8 cellular contexts compared by ENCODE assay signal in the genomic region with DNA sequence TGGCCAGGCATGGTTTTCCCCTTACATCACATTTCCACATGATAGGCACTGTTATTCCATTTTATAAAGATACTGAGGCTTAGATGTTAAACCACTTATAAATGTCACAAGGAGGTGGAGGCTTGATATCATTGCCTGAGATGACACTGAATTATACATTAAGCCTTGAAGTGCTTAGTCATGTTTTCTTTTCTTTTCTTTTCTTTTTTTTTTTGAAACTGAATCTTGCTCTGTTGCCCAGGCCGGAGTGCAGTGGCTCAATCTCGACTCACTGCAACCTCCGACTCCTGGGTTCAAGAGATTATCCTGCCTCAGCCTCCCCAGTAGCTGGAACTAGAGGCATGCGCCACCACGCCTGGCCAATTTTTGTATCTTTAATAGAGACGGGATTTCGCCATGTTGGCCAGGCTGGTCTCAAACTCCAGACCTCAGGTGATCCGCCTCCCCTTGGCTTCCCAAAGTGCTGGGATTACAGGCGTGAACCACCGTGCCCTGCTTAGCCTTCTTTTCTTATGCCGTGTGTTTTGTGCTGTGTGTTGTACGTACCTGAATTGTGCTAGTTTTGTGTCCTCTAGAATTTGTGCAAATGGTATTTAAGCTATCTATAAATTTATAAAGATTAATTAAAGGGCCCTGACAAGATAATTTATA. TPM values are rescaled to one million over a fixed set of nuclear protein-coding genes. Genes with fewer than 3 reads are reported as not detected.
DNase-seq lines count a peak whose midpoint lies in the region; ATAC-seq and TF ChIP-seq lines count a peak whose summit lies in the region.

No MANE protein-coding gene starts in this region.

- H3K27me3 Mint-ChIP-seq in activated T-cell treated with anti-CD3 and anti-CD28 coated beads, Interleukin-2, amount 50 U/mL, for 72 hours (ENCODE audit: low read depth) = no peaks in the 10 kb centered on the region
- H3K27me3 Mint-ChIP-seq in activated naive CD8-positive, alpha-beta T cell treated with anti-CD3 and anti-CD28 coated beads, Interleukin-2, amount 50 U/mL, for 24 hours = no peaks in the 10 kb centered on the region

- no peaks in the 10 kb centered on the region for H3K36me3 ChIP-seq in kidney epithelial cell (ENCODE audit: control insufficient read depth, insufficient read depth, low read length)
- peaks cover 0 to 4% of the 10 kb centered on the region in 2 donors for H3K36me3 ChIP-seq in thyroid gland

- H3K4me3 ChIP-seq in kidney epithelial cell (ENCODE audit: low read depth, low read length) (peak overlapping the region; percentile 63), thyroid gland (replicated peaks in 1 of 3) (peak overlapping the region in 2 of 3 donors; percentile 84 to 91)

- H3K27ac ChIP-seq in thyroid gland = no peak overlapping the region

- no peaks in the 10 kb centered on the region for H3K27me3 ChIP-seq in kidney epithelial cell (ENCODE audit: control insufficient read depth, insufficient read depth, low read length)
- no peaks in the 10 kb centered on the region for H3K27me3 ChIP-seq in thyroid gland

- peak overlapping the region; percentile 100 for H3K27ac Mint-ChIP-seq in activated T-cell treated with anti-CD3 and anti-CD28 coated beads, Interleukin-2, amount 50 U/mL, for 72 hours
- peak overlapping the region; percentile 100 for H3K27ac Mint-ChIP-seq in activated naive CD8-positive, alpha-beta T cell treated with anti-CD3 and anti-CD28 coated beads, Interleukin-2, amount 50 U/mL, for 24 hours

- no peak for ATAC-seq in activated T-cell treated with anti-CD3 and anti-CD28 coated beads, Interleukin-2, amount 50 U/mL, for 72 hours (replicated peaks in 1 of 2)
- ATAC-seq in activated naive CD8-positive, alpha-beta T cell treated with anti-CD3 and anti-CD28 coated beads, Interleukin-2, amount 50 U/mL, for 24 hours = no peak

- WGBS in thyroid gland, 2 donors = 92 to 93% methylated on average over 12 of the region's 12 CpGs

- TF ChIP-seq POLR2A in thyroid gland (IDR thresholded peaks at IDR 0.05) = no peak

- intact Hi-C loops in thyroid gland (cut with DNase I) = no loop called here

- peaks cover 12 to 17% of the 10 kb centered on the region in 2 donors for H3K4me1 ChIP-seq in thyroid gland

- H3K4me3 Mint-ChIP-seq in activated T-cell treated with anti-CD3 and anti-CD28 coated beads, Interleukin-2, amount 50 U/mL, for 72 hours = peak overlapping the region; percentile 93 to 98
- peak overlapping the region; percentile 96 for H3K4me3 Mint-ChIP-seq in activated naive CD8-positive, alpha-beta T cell treated with anti-CD3 and anti-CD28 coated beads, Interleukin-2, amount 50 U/mL, for 24 hours

- DNase-seq in activated T-cell treated with anti-CD3 and anti-CD28 coated beads, Interleukin-2, amount 50 U/mL, for 72 hours = no peak
- DNase-seq in activated T-cell treated with anti-CD3 and anti-CD28 coated beads for 4 hours = no peak
- no peak for DNase-seq in activated naive CD8-positive, alpha-beta T cell treated with anti-CD3 and anti-CD28 coated beads, Interleukin-2, amount 50 U/mL, for 24 hours
- DNase-seq in kidney epithelial cell (ENCODE audit: low read depth) = no peak
- no peak for DNase-seq in thyroid gland
- no peak for DNase-seq in NCI-H2196 treated with DMSO at 0.1 percent for 48 hours (lab: John Stamatoyannopoulos, UW; ENCODE audit: unreplicated experiment)
- no peak for DNase-seq in iPS-NIHi11 (ENCODE audit: low spot score)
- no peak for DNase-seq in NOMO-1 treated with DMSO at 0.1 percent for 48 hours (lab: John Stamatoyannopoulos, UW; ENCODE audit: unreplicated experiment)

- peaks cover 44% of the 10 kb centered on the region for H3K4me1 Mint-ChIP-seq in activated T-cell treated with anti-CD3 and anti-CD28 coated beads, Interleukin-2, amount 50 U/mL, for 72 hours (ENCODE audit: low read depth)
- H3K4me1 Mint-ChIP-seq in activated naive CD8-positive, alpha-beta T cell treated with anti-CD3 and anti-CD28 coated beads, Interleukin-2, amount 50 U/mL, for 24 hours = peaks cover 39% of the 10 kb centered on the region

- no peaks in the 10 kb centered on the region for H3K9me3 Mint-ChIP-seq in activated T-cell treated with anti-CD3 and anti-CD28 coated beads, Interleukin-2, amount 50 U/mL, for 72 hours
- H3K9me3 Mint-ChIP-seq in activated naive CD8-positive, alpha-beta T cell treated with anti-CD3 and anti-CD28 coated beads, Interleukin-2, amount 50 U/mL, for 24 hours = no peaks in the 10 kb centered on the region

- TF ChIP-seq CTCF in kidney epithelial cell (IDR thresholded peaks at IDR 0.05; ENCODE audit: insufficient read depth, low read length, poor library complexity, severe bottlenecking) (no peak), thyroid gland (IDR thresholded peaks at IDR 0.05) (no peak)

- H3K9me3 ChIP-seq in thyroid gland = no peaks in the 10 kb centered on the region

- peaks cover 13 to 25% of the 10 kb centered on the region in 2 donors for H3K36me3 Mint-ChIP-seq in activated T-cell treated with anti-CD3 and anti-CD28 coated beads, Interleukin-2, amount 50 U/mL, for 72 hours (ENCODE audit: insufficient read depth in 2 of 2)
- peaks cover 34% of the 10 kb centered on the region for H3K36me3 Mint-ChIP-seq in activated naive CD8-positive, alpha-beta T cell treated with anti-CD3 and anti-CD28 coated beads, Interleukin-2, amount 50 U/mL, for 24 hours (ENCODE audit: low read depth)

RNA-seq across cellular contexts. Expression of gene DNAJA3, which starts 1.2 kb away (rescaled TPM):
- 10 to 100 TPM; 83.6 to 98.7 TPM for total RNA-seq in activated T-cell treated with anti-CD3 and anti-CD28 coated beads, Interleukin-2, amount 50 U/mL, for 72 hours
- total RNA-seq in kidney epithelial cell = 71.2 and 77.6 TPM in 2 replicates
- total RNA-seq in thyroid gland = 10 to 100 TPM; 41.0 to 61.0 (median 51.0) TPM

RNA-seq across cellular contexts. Expression of gene CORO7, which starts 10.5 kb away (rescaled TPM):
- total RNA-seq in activated T-cell treated with anti-CD3 and anti-CD28 coated beads, Interleukin-2, amount 50 U/mL, for 72 hours = 100 to 1,000 TPM in 1 of 2 donors, 10 to 100 TPM in 1; 88.6 to 105 TPM
- total RNA-seq in kidney epithelial cell (57.3 and 76.2 TPM in 2 replicates), thyroid gland (10 to 100 TPM; 17.9 to 53.7 (median 29.7) TPM)

RNA-seq across cellular contexts. Expression of gene NMRAL1, which starts 47.6 kb away (rescaled TPM):
- total RNA-seq in activated T-cell treated with anti-CD3 and anti-CD28 coated beads, Interleukin-2, amount 50 U/mL, for 72 hours = 10 to 100 TPM; 32.5 to 33.0 TPM
- total RNA-seq in kidney epithelial cell (55.2 and 59.5 TPM in 2 replicates), thyroid gland (10 to 100 TPM; 40.0 to 88.8 (median 57.6) TPM)

RNA-seq across cellular contexts. Expression of gene HMOX2, which starts 49.4 kb away (rescaled TPM):
- 10 to 100 TPM; 50.3 to 50.9 TPM for total RNA-seq in activated T-cell treated with anti-CD3 and anti-CD28 coated beads, Interleukin-2, amount 50 U/mL, for 72 hours
- total RNA-seq in kidney epithelial cell (64.4 and 72.6 TPM in 2 replicates), thyroid gland (10 to 100 TPM; 36.0 to 63.2 (median 50.5) TPM)

RNA-seq across cellular contexts. Expression of gene VASN, which starts 55.2 kb away (rescaled TPM):
- not detected for total RNA-seq in activated T-cell treated with anti-CD3 and anti-CD28 coated beads, Interleukin-2, amount 50 U/mL, for 72 hours
- 60.4 and 73.5 TPM in 2 replicates for total RNA-seq in kidney epithelial cell
- total RNA-seq in thyroid gland = 10 to 100 TPM; 21.9 to 47.0 (median 28.8) TPM
